ENCODE assay signal across 8 cellular contexts in the genomic region with DNA sequence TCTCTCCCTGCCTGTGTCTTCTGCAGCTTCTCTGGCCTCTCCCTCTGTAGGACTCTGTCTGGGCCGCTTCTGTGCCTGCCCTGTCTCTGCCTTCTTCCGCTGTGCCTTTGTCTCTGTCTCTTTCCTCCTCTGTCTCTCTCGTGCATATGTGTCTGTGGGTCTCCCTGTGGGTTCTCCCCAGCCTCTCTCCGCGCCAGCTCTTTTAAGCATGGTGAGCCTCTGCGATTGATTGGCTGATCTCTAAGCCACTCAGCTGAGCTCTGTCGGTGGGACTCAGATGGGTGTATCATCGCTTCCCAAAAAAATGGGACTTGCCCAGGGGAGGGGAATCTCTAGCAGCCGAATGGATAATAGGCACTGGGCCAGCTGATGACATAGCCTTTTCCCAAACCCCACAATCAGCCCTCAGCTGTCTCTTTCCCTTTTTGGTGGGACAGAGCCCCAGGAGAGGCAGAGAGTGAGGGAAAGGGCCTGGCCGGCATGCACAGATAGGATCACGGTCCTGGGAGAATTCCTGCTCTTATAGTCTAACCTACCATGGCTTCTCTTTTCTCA. TPM values are rescaled to one million over a fixed set of nuclear protein-coding genes. Genes with fewer than 3 reads are reported as not detected.
DNase-seq lines count a peak whose midpoint lies in the region; FAIRE-seq and TF ChIP-seq lines count a peak whose summit lies in the region.

A gene with protein sequence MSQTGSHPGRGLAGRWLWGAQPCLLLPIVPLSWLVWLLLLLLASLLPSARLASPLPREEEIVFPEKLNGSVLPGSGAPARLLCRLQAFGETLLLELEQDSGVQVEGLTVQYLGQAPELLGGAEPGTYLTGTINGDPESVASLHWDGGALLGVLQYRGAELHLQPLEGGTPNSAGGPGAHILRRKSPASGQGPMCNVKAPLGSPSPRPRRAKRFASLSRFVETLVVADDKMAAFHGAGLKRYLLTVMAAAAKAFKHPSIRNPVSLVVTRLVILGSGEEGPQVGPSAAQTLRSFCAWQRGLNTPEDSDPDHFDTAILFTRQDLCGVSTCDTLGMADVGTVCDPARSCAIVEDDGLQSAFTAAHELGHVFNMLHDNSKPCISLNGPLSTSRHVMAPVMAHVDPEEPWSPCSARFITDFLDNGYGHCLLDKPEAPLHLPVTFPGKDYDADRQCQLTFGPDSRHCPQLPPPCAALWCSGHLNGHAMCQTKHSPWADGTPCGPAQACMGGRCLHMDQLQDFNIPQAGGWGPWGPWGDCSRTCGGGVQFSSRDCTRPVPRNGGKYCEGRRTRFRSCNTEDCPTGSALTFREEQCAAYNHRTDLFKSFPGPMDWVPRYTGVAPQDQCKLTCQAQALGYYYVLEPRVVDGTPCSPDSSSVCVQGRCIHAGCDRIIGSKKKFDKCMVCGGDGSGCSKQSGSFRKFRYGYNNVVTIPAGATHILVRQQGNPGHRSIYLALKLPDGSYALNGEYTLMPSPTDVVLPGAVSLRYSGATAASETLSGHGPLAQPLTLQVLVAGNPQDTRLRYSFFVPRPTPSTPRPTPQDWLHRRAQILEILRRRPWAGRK (minus strand): TSS at position 178 of the 555 bp plus-strand sequence. CDS start 427 bp downstream, outside the sequence.

- H3K9ac ChIP-seq in SK-N-MC (ENCODE audit: insufficient read length): peak within 1 kb of the TSS; percentile 79

- peak within 1 kb of the TSS; percentile 79 for H3K4me3 Mint-ChIP-seq in nephron progenitor cell

- TF ChIP-seq CTCF in fibroblast of pulmonary artery (IDR thresholded peaks at IDR 0.05; ENCODE audit: low read length, missing control alignments) (no peak), nephron progenitor cell (IDR thresholded peaks at IDR 0.05) (no peak)

- TF ChIP-seq POLR2A in GM12892 (IDR thresholded peaks at IDR 0.05; ENCODE audit: low read depth, low read length): no peak

- DNase-seq in C1 segment of cervical spinal cord (lab: John Stamatoyannopoulos, UW) (peak in 12 of 14 donors; percentile 13 to 85 (median 73)), SK-N-MC (ENCODE audit: low read depth, low spot score) (peak; percentile 96), fibroblast of pulmonary artery (ENCODE audit: low read depth) (peak; percentile 94), nephron progenitor cell (no peak), GM12892 (ENCODE audit: insufficient read length) (no peak), NCI-H128 (lab: John Stamatoyannopoulos, UW; ENCODE audit: unreplicated experiment) (no peak), OCI-M2 (lab: John Stamatoyannopoulos, UW; ENCODE audit: unreplicated experiment) (no peak), NCI-H1417 (lab: John Stamatoyannopoulos, UW) (no peak)

- peaks cover 3% of the 10 kb centered on the region for H3K27me3 Mint-ChIP-seq in nephron progenitor cell (ENCODE audit: low read depth, poor library complexity)

- H3K4me3 ChIP-seq in SK-N-MC (peak within 1 kb of the TSS; percentile 83), fibroblast of pulmonary artery (replicated peaks; ENCODE audit: low read depth, low read length) (peak within 1 kb of the TSS; percentile 65)

- no peak for FAIRE-seq in GM12892 (lab: Jason Lieb, UNC)

- peaks cover 4% of the 10 kb centered on the region for H3K36me3 Mint-ChIP-seq in nephron progenitor cell (ENCODE audit: low read depth)

- peak within 1 kb of the TSS; percentile 99 for H3K27ac ChIP-seq in SK-N-MC

- H3K27ac Mint-ChIP-seq in nephron progenitor cell: peak within 1 kb of the TSS; percentile 86

- peaks cover 34% of the 10 kb centered on the region for H3K36me3 ChIP-seq in SK-N-MC (ENCODE audit: insufficient read depth, low read length)

- H3K9me3 ChIP-seq in SK-N-MC (ENCODE audit: low read depth, low read length): no peaks in the 10 kb centered on the region

- peaks cover 68% of the 10 kb centered on the region for H3K4me1 Mint-ChIP-seq in nephron progenitor cell

- H3K9me3 Mint-ChIP-seq in nephron progenitor cell: no peaks in the 10 kb centered on the region

RNA-seq across cellular contexts. Expression of the gene that starts here (rescaled TPM):
- 0.06 TPM for polyA plus RNA-seq in GM12892 (2012; ENCODE audit: missing spikeins)

Comparison
In these comparisons a context has a peak if more than half of its experiments do, and no peak if none do; other contexts are left out.
1. DNase-seq: peak in C1 segment of cervical spinal cord (12 of 14), SK-N-MC (single experiment) and fibroblast of pulmonary artery (single experiment); none in nephron progenitor cell (single experiment), GM12892 (single experiment), NCI-H128 (single experiment), OCI-M2 (single experiment) and NCI-H1417 (0 of 3).